In the genomic region with DNA sequence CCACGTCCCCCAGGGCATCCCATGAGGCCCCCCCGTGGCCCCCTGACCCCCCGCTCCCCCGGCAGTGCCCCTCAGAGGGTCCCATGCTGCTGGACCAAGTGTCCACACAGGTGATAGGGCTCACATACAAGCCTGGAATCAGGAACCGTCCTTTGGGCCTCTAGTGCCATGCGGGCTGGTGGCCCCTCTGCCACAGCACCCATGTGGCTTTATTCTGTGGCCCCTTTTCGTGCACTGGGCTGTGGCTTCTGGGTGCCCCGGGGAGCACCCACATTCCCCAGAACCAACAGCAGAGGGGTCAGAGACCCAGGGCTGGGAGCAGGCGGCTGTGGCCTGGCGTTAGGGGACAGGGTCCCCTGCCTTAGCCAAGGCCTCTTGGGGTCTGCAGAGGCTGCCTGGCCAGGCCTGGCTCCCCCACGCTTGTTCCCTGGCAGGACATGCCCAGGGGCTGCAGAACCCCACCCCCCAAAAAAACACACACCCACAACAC, we compare ENCODE assay signal across 14 cellular contexts. TPM values are rescaled to one million over a fixed set of nuclear protein-coding genes. Genes with fewer than 3 reads are reported as not detected.
DNase-seq lines count a peak whose midpoint lies in the region; ATAC-seq and TF ChIP-seq lines count a peak whose summit lies in the region.
"Had no signal": no experiment of that assay in that cellular context is flagged by ENCODE, and none has a peak within 500 bp of the region (broad histone marks: within the 10 kb centered on the region; RNA-seq: fewer than 3 reads in every experiment).

No MANE protein-coding gene starts in this region.

- H2AFZ ChIP-seq in neuronal stem cell (ENCODE audit: low read length) (no peak overlapping the region), H9 (ENCODE audit: low read length) (no peak overlapping the region)
- H2AFZ ChIP-seq: GM23338 had no signal

- H4K8ac ChIP-seq in neuronal stem cell (ENCODE audit: low read depth, low read length) (no peak overlapping the region), H9 (replicated peaks; ENCODE audit: insufficient read length, low read depth, low read length) (no peak overlapping the region)

- H3K4ac ChIP-seq in neuronal stem cell (ENCODE audit: low read length), result no peak overlapping the region
- no peak overlapping the region for H3K4ac ChIP-seq in H9 (ENCODE audit: low read depth, low read length)

- no peak overlapping the region for H4K5ac ChIP-seq in H9 (ENCODE audit: insufficient read length, low read depth, low read length)

- peak overlapping the region; percentile 100 for H3K27ac ChIP-seq in VCaP
- H3K27ac ChIP-seq in neuronal stem cell (replicated peaks; ENCODE audit: low read length), result no peak overlapping the region
- H3K27ac ChIP-seq in H9 (ENCODE audit: insufficient read length, low read depth, low read length), result no peak overlapping the region
- H3K27ac ChIP-seq: Peyer's patch had no signal

- H3K79me1 ChIP-seq in neuronal stem cell (ENCODE audit: low read depth, low read length) (peaks cover 5% of the 10 kb centered on the region), H9 (ENCODE audit: insufficient read depth, low read depth, low read length, poor library complexity, severe bottlenecking) (no peaks in the 10 kb centered on the region)

- H3K14ac ChIP-seq in neuronal stem cell (ENCODE audit: low read length) (no peak overlapping the region), H9 (ENCODE audit: insufficient read depth, low read length) (no peak overlapping the region)

- H2BK12ac ChIP-seq in neuronal stem cell (ENCODE audit: low read length), result no peak overlapping the region
- H2BK12ac ChIP-seq in H9 (ENCODE audit: insufficient read length, low read depth, low read length), result no peak overlapping the region

- WGBS in neuronal stem cell (ENCODE audit: extremely low coverage in 2 of 2, insufficient read length in 2 of 2, insufficient replicate concordance in 1 of 2), 2 donors, result no CpG with 5 or more reads among the region's 11 CpGs
- no CpG with 5 or more reads among the region's 11 CpGs for WGBS in H9 (ENCODE audit: extremely low coverage, insufficient read length, low lambda C conversion rate)

- no peak overlapping the region for H3K4me2 ChIP-seq in neuronal stem cell (ENCODE audit: insufficient read depth, low read length, poor library complexity, severe bottlenecking)
- H3K4me2 ChIP-seq in H9 (ENCODE audit: insufficient read depth, insufficient read length, low read length), result no peak overlapping the region
- H3K4me2 ChIP-seq: GM23338 had no signal

- no peak overlapping the region for H3K4me3 ChIP-seq in neuronal stem cell (ENCODE audit: low read length in 2 of 2)
- H3K4me3 ChIP-seq: GM23338, Peyer's patch had no signal

- H3K27me3 Mint-ChIP-seq in type B pancreatic cell (no peaks in the 10 kb centered on the region), H9 (ENCODE audit: low read depth) (peaks cover 7% of the 10 kb centered on the region; the same call in 1 of the 2 replicates), mesothelial cell of epicardium (ENCODE audit: low read depth) (no peaks in the 10 kb centered on the region)

- H3K9ac ChIP-seq in neuronal stem cell (ENCODE audit: low read depth, low read length, poor library complexity), result no peak overlapping the region
- no peak overlapping the region for H3K9ac ChIP-seq in H9 (ENCODE audit: extremely low read depth, insufficient read length, low read length)

- peak overlapping the region; percentile 39 for H2BK5ac ChIP-seq in neuronal stem cell (ENCODE audit: low read length)
- H2BK5ac ChIP-seq in H9 (ENCODE audit: insufficient read length, low read length), result no peak overlapping the region

- H3K4me3 Mint-ChIP-seq in type B pancreatic cell (no peak overlapping the region), H9 (no peak overlapping the region), mesothelial cell of epicardium (no peak overlapping the region)
- H3K4me3 Mint-ChIP-seq: GM23338 had no signal

- H3K36me3 ChIP-seq in neuronal stem cell (replicated peaks in 1 of 2; ENCODE audit: control insufficient read depth in 2 of 2, insufficient read depth in 2 of 2, low read length in 2 of 2), result peaks cover 5 to 19% of the 10 kb centered on the region in 2 donors

- H2BK20ac ChIP-seq in H9 (ENCODE audit: low read depth, low read length, poor library complexity, severe bottlenecking), result no peak overlapping the region

- peaks cover 0 to 10% of the 10 kb centered on the region in 2 donors for H3K4me1 ChIP-seq in neuronal stem cell (ENCODE audit: control insufficient read depth in 2 of 2, insufficient read depth in 1 of 2, low read depth in 1 of 2, low read length in 2 of 2)
- H3K4me1 ChIP-seq in H9 (ENCODE audit: insufficient read depth, low read length), result no peaks in the 10 kb centered on the region
- H3K4me1 ChIP-seq: Peyer's patch had no signal

- H3K18ac ChIP-seq in neuronal stem cell (ENCODE audit: low read length), result no peak overlapping the region
- no peak overlapping the region for H3K18ac ChIP-seq in H9 (ENCODE audit: insufficient read length, low read depth, low read length)

- peak; percentile 10 for DNase-seq in left cardiac atrium
- no peak for DNase-seq in neuronal stem cell (ENCODE audit: low spot score)
- DNase-seq in type B pancreatic cell (ENCODE audit: extremely low spot score, unreplicated experiment), result peak; percentile 66
- DNase-seq in H9, result no peak
- no peak for DNase-seq in mesothelial cell of epicardium (ENCODE audit: low spot score in 2 of 2, unreplicated experiment in 2 of 2)
- no peak for DNase-seq in middle frontal gyrus (ENCODE audit: extremely low spot score, low spot score)
- DNase-seq: C1 segment of cervical spinal cord; KG1; NCI-H1105 treated with DMSO at 0.1 percent for 48 hours; NCI-H1694; NK-92 treated with Interleukin-12 subunit alpha and Interleukin-12 subunit beta, amount 100 ng/mL, for 24 hours; Peyer's patch had no signal

- no peak for ATAC-seq in left cardiac atrium

- H4K20me1 ChIP-seq in H9 (ENCODE audit: control insufficient read depth, insufficient read depth, insufficient read length), result no peaks in the 10 kb centered on the region

- H3K9me3 ChIP-seq in neuronal stem cell (replicated peaks in 1 of 2; ENCODE audit: control insufficient read depth in 2 of 2, insufficient read depth in 1 of 2, low read depth in 1 of 2, low read length in 2 of 2) (peaks cover 0 to 2% of the 10 kb centered on the region in 2 donors), H9 (ENCODE audit: control insufficient read depth, low read depth, low read length) (no peaks in the 10 kb centered on the region)
- H3K9me3 ChIP-seq: Peyer's patch had no signal

- intact Hi-C loops in left cardiac atrium (cut with DNase I), result no loop called here

- TF ChIP-seq CTCF in VCaP (conservative IDR thresholded peaks at IDR 0.05) (no peak), type B pancreatic cell (conservative IDR thresholded peaks at IDR 0.05) (no peak), H9 (conservative IDR thresholded peaks at IDR 0.05) (no peak), mesothelial cell of epicardium (IDR thresholded peaks at IDR 0.05; ENCODE audit: unreplicated experiment) (no peak)

- no peaks in the 10 kb centered on the region for H3K23me2 ChIP-seq in H9 (ENCODE audit: insufficient read length, low read depth, low read length, poor library complexity, severe bottlenecking)

- H4K91ac ChIP-seq in neuronal stem cell (ENCODE audit: low read depth, low read length, poor library complexity) (no peak overlapping the region), H9 (ENCODE audit: insufficient read length, low read depth, low read length) (no peak overlapping the region)

- no peak overlapping the region for H3K27ac Mint-ChIP-seq in type B pancreatic cell
- H3K27ac Mint-ChIP-seq in H9, result no peak overlapping the region
- H3K27ac Mint-ChIP-seq in mesothelial cell of epicardium, result no peak overlapping the region

- H3K23ac ChIP-seq in neuronal stem cell (ENCODE audit: low read depth, low read length, poor library complexity), result no peak overlapping the region
- H3K23ac ChIP-seq in H9 (ENCODE audit: insufficient read length, low read depth, low read length), result no peak overlapping the region

- H3K9me3 Mint-ChIP-seq in type B pancreatic cell, result no peaks in the 10 kb centered on the region
- H3K9me3 Mint-ChIP-seq in H9, result no peaks in the 10 kb centered on the region
- H3K9me3 Mint-ChIP-seq in mesothelial cell of epicardium, result no peaks in the 10 kb centered on the region
- H3K9me3 Mint-ChIP-seq: GM23338 had no signal

- no peak overlapping the region for H3T11ph ChIP-seq in H9 (ENCODE audit: low read length)

- no peak overlapping the region for H2BK15ac ChIP-seq in neuronal stem cell (ENCODE audit: low read length)
- no peak overlapping the region for H2BK15ac ChIP-seq in H9 (ENCODE audit: low read depth, low read length)

- H3K27me3 ChIP-seq in neuronal stem cell (ENCODE audit: control insufficient read depth in 3 of 3, insufficient read depth in 3 of 3, low read depth in 1 of 3, low read length in 3 of 3) (no peaks in the 10 kb centered on the region), H9 (ENCODE audit: insufficient read depth, low read length) (no peaks in the 10 kb centered on the region)
- H3K27me3 ChIP-seq: Peyer's patch had no signal

- H2AK5ac ChIP-seq in neuronal stem cell (ENCODE audit: low read depth, low read length) (no peak overlapping the region), H9 (ENCODE audit: insufficient read length, low read length) (no peak overlapping the region)

- H2BK120ac ChIP-seq in neuronal stem cell (ENCODE audit: low read depth, low read length) (no peak overlapping the region), H9 (ENCODE audit: low read depth, low read length, poor library complexity, severe bottlenecking) (no peak overlapping the region)

- H3K79me2 ChIP-seq in H9 (ENCODE audit: insufficient read depth, low read length), result no peaks in the 10 kb centered on the region

- H3K36me3 Mint-ChIP-seq in type B pancreatic cell (no peaks in the 10 kb centered on the region), H9 (ENCODE audit: insufficient read depth in 1 of 3, low read depth in 3 of 3) (peaks cover 0 to 39% (median 29%) of the 10 kb centered on the region in 3 experiments; a peak in 6 of 7 replicates), mesothelial cell of epicardium (peaks cover 3% of the 10 kb centered on the region)

- H3K56ac ChIP-seq in H9 (ENCODE audit: insufficient read length, low read depth, low read length), result no peak overlapping the region

- H3K4me1 Mint-ChIP-seq in type B pancreatic cell (ENCODE audit: unreplicated experiment) (peaks cover 8% of the 10 kb centered on the region), H9 (peaks cover 0 to 4% of the 10 kb centered on the region in 2 experiments; a peak in 1 of 4 replicates), mesothelial cell of epicardium (peaks cover 8% of the 10 kb centered on the region)

RNA-seq across cellular contexts. Expression of gene SLC19A1, which starts 31.7 kb away (rescaled TPM):
- total RNA-seq in left cardiac atrium (1 to 10 TPM; 5.4 to 8.6 TPM), type B pancreatic cell (ENCODE audit: low replicate concordance) (10.6 and 28.2 TPM in 2 replicates), H9 (2021) (31.4 and 32.4 TPM in 2 replicates), mesothelial cell of epicardium (32.6 to 36.8 TPM (median 33.0 TPM) in 3 replicates)
- 16.6 TPM for polyA plus RNA-seq in neuronal stem cell (2013, experiment 1 of 2)
- polyA plus RNA-seq in neuronal stem cell (2013, experiment 2 of 2), result 16.2 TPM

Comparison
In these comparisons a context has a peak if more than half of its experiments do, and no peak if none do; other contexts are left out.
1. DNase-seq: peak in left cardiac atrium (single experiment) and type B pancreatic cell (single experiment); none in neuronal stem cell (single experiment), H9 (single experiment), mesothelial cell of epicardium (0 of 2) and middle frontal gyrus (single experiment).